In genomic region chr10:8638088-8638672, GRCh38 we compare ENCODE assay signal across 30 cellular contexts.
"Had no signal": no experiment of that assay in that cellular context is flagged by ENCODE, and none has a peak within 500 bp of the region (broad histone marks: within the 10 kb centered on the region; RNA-seq: fewer than 3 reads in every experiment).

No MANE protein-coding gene starts in this region.

- ATAC-seq: activated CD4-positive, CD25-positive, alpha-beta regulatory T cell treated with anti-CD3 and anti-CD28 coated beads, Interleukin-2, amount 50 U/mL, for 24 hours; activated CD8-positive, alpha-beta T cell treated with anti-CD3 and anti-CD28 coated beads for 36 hours; activated T-cell treated with anti-CD3 and anti-CD28 coated beads, Interleukin-2, amount 50 U/mL, for 4 hours; activated T-helper 17 cell treated with anti-CD3 and anti-CD28 coated beads, Interleukin-2, amount 50 U/mL, for 72 hours; esophagus mucosa; T-helper 17 cell had no signal

- H3K4me3 Mint-ChIP-seq: activated B cell treated with CpG ODN at 0.5 μM for 24 hours; activated CD8-positive, alpha-beta T cell treated with anti-CD3 and anti-CD28 coated beads for 36 hours; activated naive CD8-positive, alpha-beta T cell; activated T-cell treated with anti-CD3 and anti-CD28 coated beads, Interleukin-2, amount 50 U/mL, for 4 hours; activated T-helper 17 cell treated with anti-CD3 and anti-CD28 coated beads, Interleukin-2, amount 50 U/mL, for 72 hours; brain; endodermal cell; T-helper 17 cell; T-helper 2 cell treated with Interferon-gamma antibody and Interleukin-4, amounts not matched to agents 5 μg/mL and 100 μg/mL, for 36 hours had no signal

- H3K27me3 Mint-ChIP-seq: activated B cell treated with CpG ODN at 0.5 μM for 24 hours, brain had no signal

- H3K36me3 ChIP-seq: ascending aorta, breast epithelium, cardiac muscle cell, colonic mucosa, WERI-Rb-1 had no signal

- H3K9me3 ChIP-seq: ascending aorta, breast epithelium, colonic mucosa had no signal

- DNase-seq: activated B cell treated with CpG ODN at 0.5 μM for 24 hours; activated CD4-positive, alpha-beta T cell treated with anti-CD3 and anti-CD28 coated beads for 48 hours; activated CD4-positive, alpha-beta T cell treated with anti-CD3 and anti-CD28 coated beads, Interleukin-2, amount 50 U/mL, for 1 hour; activated CD4-positive, alpha-beta T cell treated with anti-CD3 and anti-CD28 coated beads, Interleukin-2, amount 50 U/mL, for 48 hours; activated CD8-positive, alpha-beta memory T cell treated with anti-CD3 and anti-CD28 coated beads for 24 hours; activated CD8-positive, alpha-beta T cell treated with anti-CD3 and anti-CD28 coated beads for 36 hours; activated effector memory CD4-positive, alpha-beta T cell treated with Interleukin-2 at 50 U/mL for 16 hours; activated gamma-delta T cell treated with Interleukin-2 at 50 U/mL for 16 hours; activated naive CD4-positive, alpha-beta T cell treated with anti-CD3 and anti-CD28 coated beads, Interleukin-2, amount 50 U/mL, for 16 hours; activated naive CD4-positive, alpha-beta T cell treated with Interleukin-2 at 50 U/mL for 16 hours; activated T-cell treated with anti-CD3 and anti-CD28 coated beads, Interleukin-2, amount 50 U/mL, for 4 hours; central memory CD4-positive, alpha-beta T cell; cerebellar nuclear complex; colonic mucosa; effector CD8-positive, alpha-beta T cell; endodermal cell; foreskin fibroblast; T-helper 1 cell; T-helper 17 cell; T1000; WERI-Rb-1 had no signal

- H3K27me3 ChIP-seq: ascending aorta, breast epithelium, cardiac muscle cell, colonic mucosa had no signal

- H3K4me1 ChIP-seq: ascending aorta, breast epithelium, colonic mucosa had no signal

- H3K4me1 Mint-ChIP-seq: activated B cell treated with CpG ODN at 0.5 μM for 24 hours; activated T-helper 17 cell treated with anti-CD3 and anti-CD28 coated beads, Interleukin-2, amount 50 U/mL, for 72 hours; T-helper 17 cell had no signal

- H3K4me3 ChIP-seq: ascending aorta, breast epithelium, cardiac muscle cell, colonic mucosa had no signal

- H3K36me3 Mint-ChIP-seq: brain had no signal

- H3K27ac Mint-ChIP-seq: activated B cell treated with CpG ODN at 0.5 μM for 24 hours; activated CD8-positive, alpha-beta T cell treated with anti-CD3 and anti-CD28 coated beads for 36 hours; activated naive CD8-positive, alpha-beta T cell; activated T-helper 17 cell treated with anti-CD3 and anti-CD28 coated beads, Interleukin-2, amount 50 U/mL, for 72 hours; brain; endodermal cell; T-helper 17 cell; T-helper 2 cell treated with Interferon-gamma antibody and Interleukin-4, amounts not matched to agents 5 μg/mL and 100 μg/mL, for 36 hours had no signal

- H3K27ac ChIP-seq: ascending aorta, breast epithelium, cardiac muscle cell, colonic mucosa, WERI-Rb-1 had no signal
